In genomic region chr1:40039245-40039756, GRCh38 we compare ENCODE assay signal across 7 cellular contexts. TPM values are rescaled to one million over a fixed set of nuclear protein-coding genes. Genes with fewer than 3 reads are reported as not detected.
DNase-seq lines count a peak whose midpoint lies in the region; ATAC-seq, FAIRE-seq and TF ChIP-seq lines count a peak whose summit lies in the region.

No MANE protein-coding gene starts in this region.

- peak; percentile 49 for DNase-seq in RCC 7860 (ENCODE audit: low spot score)
- DNase-seq in H1 (ENCODE audit: low read depth in 1 of 2, low spot score in 2 of 2), result no peak
- DNase-seq in myocyte (ENCODE audit: low read depth), result peak; percentile 88

- peak overlapping the region; percentile 9 for H3K4ac ChIP-seq in H1 (replicated peaks; ENCODE audit: insufficient read length, low read depth, low read length)

- TF ChIP-seq EP300 in H1 (IDR thresholded peaks at IDR 0.05; ENCODE audit: borderline replicate concordance in 1 of 2, low read depth in 2 of 2, low read length in 2 of 2), result no peak

- H3K9me3 ChIP-seq in H1 (ENCODE audit: insufficient read depth in 2 of 2, low read depth in 1 of 2, low read length in 1 of 2), result no peaks in the 10 kb centered on the region

- peaks cover 0 to 4% (median 0%) of the 10 kb centered on the region in 4 experiments; a peak in 1 of 8 replicates for H3K36me3 ChIP-seq in H1 (ENCODE audit: control insufficient read depth in 2 of 4, insufficient read depth in 4 of 4, low read length in 3 of 4)

- peak overlapping the region; percentile 50; the same call in 1 of the 2 replicates for H2BK15ac ChIP-seq in H1 (ENCODE audit: low read length)

- peak overlapping the region; percentile 80 to 85 for H3K4me2 ChIP-seq in H1 (ENCODE audit: insufficient read depth in 1 of 2, low read depth in 2 of 2, low read length in 2 of 2)

- peak overlapping the region; percentile 95; the same call in 1 of the 2 replicates for H4K8ac ChIP-seq in H1 (ENCODE audit: extremely low read depth, insufficient read depth, low read length)

- CTCF ChIA-PET in H1 (lab: Charles Lee; ENCODE audit: partially characterized antibody), result interaction anchor here (0.6 to 3.0 kb wide), 6 partner anchors 24 to 776 kb away, joined by 3 to 11 read pairs (median 4); no protein-coding TSS in a partner anchor

- no peak for TF ChIP-seq RAD21 in H1 (IDR thresholded peaks at IDR 0.05 in 1 of 2, conservative IDR thresholded peaks at IDR 0.05 in 1 of 2; ENCODE audit: low read depth in 2 of 2, low read length in 2 of 2)

- peak overlapping the region; percentile 69 for H3K56ac ChIP-seq in H1 (replicated peaks; ENCODE audit: insufficient read length, low read depth, low read length)

- H4K20me1 ChIP-seq in H1 (replicated peaks in 1 of 2; ENCODE audit: control insufficient read depth in 1 of 2, insufficient read depth in 2 of 2, low read length in 2 of 2), result peaks cover 0 to 11% of the 10 kb centered on the region in 2 experiments

- H2BK120ac ChIP-seq in H1 (replicated peaks; ENCODE audit: low read depth, low read length), result no peak overlapping the region

- H2BK12ac ChIP-seq in H1 (ENCODE audit: low read depth, low read length), result no peak overlapping the region; the same call in 1 of the 2 replicates

- H2BK5ac ChIP-seq in H1 (ENCODE audit: low read depth, low read length), result peak overlapping the region; percentile 98

- H3K27me3 ChIP-seq in H1 (replicated peaks in 1 of 4; ENCODE audit: control insufficient read depth in 3 of 4, extremely low read depth in 1 of 4, insufficient read depth in 3 of 4, low read length in 3 of 4), result no peaks in the 10 kb centered on the region

- H3K23ac ChIP-seq in H1 (ENCODE audit: insufficient read length), result no peak overlapping the region

- H2BK20ac ChIP-seq in H1 (ENCODE audit: low read length), result no peak overlapping the region

- ATAC-seq in GM18498 (IDR thresholded peaks at IDR 0.05; ENCODE audit: unreplicated experiment) (peak; percentile 5), HG03175 (IDR thresholded peaks at IDR 0.05; ENCODE audit: unreplicated experiment) (peak; percentile 4), HG03108 (IDR thresholded peaks at IDR 0.05; ENCODE audit: unreplicated experiment) (no peak), HG02610 (IDR thresholded peaks at IDR 0.05; ENCODE audit: unreplicated experiment) (no peak)

- H3K4me3 ChIP-seq in H1 (ENCODE audit: extremely low read depth in 1 of 4, insufficient read depth in 2 of 4, low read depth in 3 of 4, low read length in 4 of 4), result peak overlapping the region; percentile 73 to 99 (median 76)

- TF ChIP-seq CTCF in H1 (IDR thresholded peaks at IDR 0.05; ENCODE audit: control extremely low read depth in 1 of 3, insufficient read depth in 1 of 3, low read depth in 1 of 3, low read length in 3 of 3), result no peak

- H3K79me1 ChIP-seq in H1 (ENCODE audit: low read depth, low read length), result peaks cover 5% of the 10 kb centered on the region

- TF ChIP-seq POLR2A in H1 (IDR thresholded peaks at IDR 0.05; ENCODE audit: control extremely low read depth in 1 of 2, low read depth in 2 of 2, low read length in 2 of 2), result no peak

- peak overlapping the region; percentile 46; the same call in 1 of the 2 replicates for H2AK5ac ChIP-seq in H1 (ENCODE audit: low read depth, low read length)

- peak overlapping the region; percentile 96 for H3K27ac ChIP-seq in H1 (ENCODE audit: low read depth, low read length)

- no peak overlapping the region for H4K91ac ChIP-seq in H1 (replicated peaks; ENCODE audit: insufficient read length, low read length)

- FAIRE-seq in RCC 7860 (lab: Jason Lieb, UNC) (no peak), H1 (lab: Jason Lieb, UNC) (no peak)

- H3K23me2 ChIP-seq in H1 (ENCODE audit: low read depth, low read length), result peaks cover 4% of the 10 kb centered on the region

- peak overlapping the region; percentile 81 for H3K18ac ChIP-seq in H1 (ENCODE audit: extremely low read depth, low read length)

- peaks cover 3 to 7% (median 3%) of the 10 kb centered on the region in 4 experiments; a peak in 4 of 7 replicates for H3K4me1 ChIP-seq in H1 (replicated peaks in 1 of 4; ENCODE audit: control insufficient read depth in 3 of 4, insufficient read depth in 4 of 4, low read length in 3 of 4)

- no peak overlapping the region for H3K14ac ChIP-seq in H1 (ENCODE audit: insufficient read length)

- POLR2A ChIA-PET in H1 (lab: Charles Lee; ENCODE audit: partially characterized antibody), result interaction anchor here (0.6 to 2.6 kb wide), 24 partner anchors 10 to 301 kb away, joined by 3 to 17 read pairs (median 4); partner anchors contain the start of genes MYCL, PPIE and ZMPSTE24

- H4K5ac ChIP-seq in H1 (ENCODE audit: insufficient read length, low read depth, low read length), result peak overlapping the region; percentile 68

- 7% methylated on average over 10 of the region's 10 CpGs; no CpG with 5 or more reads in 1 of the 2 experiments for whole genome bisulfite sequencing in H1 (ENCODE audit: extremely low coverage in 1 of 2, insufficient coverage in 1 of 2, insufficient read length in 1 of 2, insufficient replicate concordance in 2 of 2, low coverage in 1 of 2, low lambda C conversion rate in 2 of 2, missing lambda C conversion rate in 1 of 2), 2 experiments

- H2AFZ ChIP-seq in H1 (ENCODE audit: low read length), result no peak overlapping the region

- peak overlapping the region; percentile 73 to 99 (median 94) for H3K9ac ChIP-seq in H1 (replicated peaks in 1 of 4; ENCODE audit: extremely low read depth in 1 of 4, low read depth in 3 of 4, low read length in 3 of 4)

- H3K79me2 ChIP-seq in H1 (ENCODE audit: control insufficient read depth in 1 of 2, insufficient read depth in 2 of 2, low read length in 2 of 2), result peaks cover 22 to 36% of the 10 kb centered on the region in 2 experiments

TF ChIP-seq in H1, 55 proteins besides CTCF, POLR2A, EP300 and RAD21 (continues in another document):
- TF ChIP-seq JUN (IDR thresholded peaks at IDR 0.05; ENCODE audit: low read depth, low read length) (no peak), KDM1A (IDR thresholded peaks at IDR 0.05; ENCODE audit: borderline replicate concordance, low read length) (no peak), KDM5A (IDR thresholded peaks at IDR 0.05; ENCODE audit: low read length) (no peak), YY1 (IDR thresholded peaks at IDR 0.05; ENCODE audit: low read depth, low read length) (no peak)

RNA-seq across cellular contexts. Expression of gene CAP1, which starts 1.2 kb away (rescaled TPM):
- 274 and 295 TPM in 2 replicates for total RNA-seq in H1 (2021; fragmentation: NEBNext Ultra II Directional; extraction: Animal tissue kit (Norgen Biotek cat#: 25700))
- 94.5 and 140 TPM in 2 replicates for polyA plus RNA-seq in H1 (2011; rRNA removed)
- polyA plus RNA-seq in H1 (2011; cell fraction: cytosol; rRNA removed), result 156 TPM
- 89.4 TPM for polyA plus RNA-seq in H1 (2011; cell fraction: nucleus; rRNA removed)
- polyA plus RNA-seq in H1 (2012, experiment 1 of 2), result 209 to 252 TPM (median 215 TPM) in 4 replicates
- 43.4 TPM for polyA plus RNA-seq in H1 (2012, experiment 2 of 2)
- polyA plus RNA-seq in H1 (2013, experiment 1 of 2), result 215 TPM
- polyA plus RNA-seq in H1 (2013, experiment 2 of 2), result 209 TPM
- polyA minus RNA-seq in H1 (2011; rRNA and poly(A)+ RNA removed), result 180 and 198 TPM in 2 replicates
- polyA minus RNA-seq in H1 (2011; cell fraction: cytosol; rRNA and poly(A)+ RNA removed), result 93.9 TPM
- polyA minus RNA-seq in H1 (2011; cell fraction: nucleus; rRNA and poly(A)+ RNA removed), result 77.0 TPM
- total RNA-seq in myocyte, result 121 and 122 TPM in 2 replicates
- polyA plus RNA-seq in myocyte (2012), result 321 TPM

RNA-seq across cellular contexts. Expression of gene PPT1, which starts 57.8 kb away (rescaled TPM):
- total RNA-seq in H1 (2021; fragmentation: NEBNext Ultra II Directional; extraction: Animal tissue kit (Norgen Biotek cat#: 25700)), result 141 and 150 TPM in 2 replicates
- 38.8 and 77.1 TPM in 2 replicates for polyA plus RNA-seq in H1 (2011; rRNA removed)
- polyA plus RNA-seq in H1 (2011; cell fraction: cytosol; rRNA removed), result 56.0 TPM
- polyA plus RNA-seq in H1 (2011; cell fraction: nucleus; rRNA removed), result 62.0 TPM
- polyA plus RNA-seq in H1 (2012, experiment 1 of 2), result 118 to 158 TPM (median 141 TPM) in 4 replicates
- polyA plus RNA-seq in H1 (2012, experiment 2 of 2), result 25.5 TPM
- 251 TPM for polyA plus RNA-seq in H1 (2013, experiment 1 of 2)
- polyA plus RNA-seq in H1 (2013, experiment 2 of 2), result 317 TPM
- 134 and 143 TPM in 2 replicates for polyA minus RNA-seq in H1 (2011; rRNA and poly(A)+ RNA removed)
- 47.7 TPM for polyA minus RNA-seq in H1 (2011; cell fraction: cytosol; rRNA and poly(A)+ RNA removed)
- polyA minus RNA-seq in H1 (2011; cell fraction: nucleus; rRNA and poly(A)+ RNA removed), result 34.6 TPM
- total RNA-seq in myocyte, result 42.0 and 46.4 TPM in 2 replicates
- polyA plus RNA-seq in myocyte (2012), result 38.8 TPM

Comparison
In these comparisons a context has a peak if more than half of its experiments do, and no peak if none do; other contexts are left out.
1. ATAC-seq: peak in GM18498 (single experiment) and HG03175 (single experiment); none in HG03108 (single experiment) and HG02610 (single experiment).
2. DNase-seq: peak in RCC 7860 (single experiment) and myocyte (single experiment); none in H1 (0 of 2).